In the genomic region with DNA sequence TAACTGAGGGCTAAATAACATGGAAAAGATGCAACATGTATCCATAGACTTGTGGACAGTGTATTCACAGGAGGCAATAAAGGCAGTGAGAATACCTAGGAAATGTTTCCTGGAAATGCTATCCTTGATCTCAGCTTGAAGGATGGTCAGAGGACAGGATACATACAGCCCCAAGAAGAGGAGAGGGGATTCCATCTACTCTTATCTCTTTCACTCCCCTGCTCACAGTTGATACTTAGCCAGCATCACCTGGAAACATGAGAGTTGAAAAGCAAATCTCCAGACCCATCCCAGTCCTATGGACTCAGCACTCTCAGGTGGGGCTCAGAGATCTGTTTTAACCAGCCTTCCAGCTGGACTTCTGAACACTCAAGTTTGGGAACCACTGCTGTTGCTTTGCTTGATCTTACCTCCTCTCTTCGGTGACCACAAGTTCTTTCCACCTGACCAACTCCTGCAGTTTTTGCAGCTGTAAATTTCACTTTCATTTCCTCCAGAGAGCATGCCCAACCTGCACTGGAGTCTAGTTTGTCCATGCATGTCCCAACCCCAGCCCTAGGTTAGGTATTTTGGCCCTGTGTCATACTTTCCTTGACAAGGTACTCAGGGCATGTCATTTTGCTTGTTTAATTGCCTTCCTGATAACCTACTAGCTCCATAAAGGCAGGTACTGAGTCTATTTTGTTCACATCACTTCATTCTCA, we compare ENCODE assay signal across 8 cellular contexts. TPM values are rescaled to one million over a fixed set of nuclear protein-coding genes. Genes with fewer than 3 reads are reported as not detected.
DNase-seq lines count a peak whose midpoint lies in the region; ATAC-seq, FAIRE-seq and TF ChIP-seq lines count a peak whose summit lies in the region.

No MANE protein-coding gene starts in this region.

- no peak overlapping the region for H3K56ac ChIP-seq in H9 (ENCODE audit: insufficient read length, low read depth, low read length)

- no peak overlapping the region for H3T11ph ChIP-seq in H9 (ENCODE audit: low read length)

- no peak overlapping the region for H2AK5ac ChIP-seq in H9 (ENCODE audit: insufficient read length, low read length)

- H3K4me2 ChIP-seq in BLaER1 treated with 17β-estradiol and CSF1 and Interleukin-3, amounts not matched to agents 10 nM and 100 nM = peak overlapping the region in 8 of 11 experiments; percentile 11 to 72 (median 54); a peak in 16 of 22 replicates
- H3K4me2 ChIP-seq in H9 (ENCODE audit: insufficient read depth, insufficient read length, low read length) = no peak overlapping the region

- no peak for TF ChIP-seq POLR2A in body of pancreas (IDR thresholded peaks at IDR 0.05)

- H3K14ac ChIP-seq in H9 (ENCODE audit: insufficient read depth, low read length) = no peak overlapping the region

- H4K91ac ChIP-seq in H9 (ENCODE audit: insufficient read length, low read depth, low read length) = no peak overlapping the region

- no peak overlapping the region for H2BK5ac ChIP-seq in H9 (ENCODE audit: insufficient read length, low read length)

- no peak overlapping the region for H2AFZ ChIP-seq in H9 (ENCODE audit: low read length)

- H3K4me1 ChIP-seq in BLaER1 treated with 17β-estradiol and CSF1 and Interleukin-3, amounts not matched to agents 10 nM and 100 nM = peaks cover 9 to 50% (median 16%) of the 10 kb centered on the region in 10 experiments
- H3K4me1 ChIP-seq in body of pancreas (peaks cover 23% of the 10 kb centered on the region), H9 (ENCODE audit: insufficient read depth, low read length) (no peaks in the 10 kb centered on the region; the same call in 1 of the 2 replicates)

- no peak overlapping the region for H3K4ac ChIP-seq in H9 (ENCODE audit: low read depth, low read length)

- peaks cover 5 to 6% of the 10 kb centered on the region in 2 experiments; a peak in 3 of 4 replicates for H3K4me1 Mint-ChIP-seq in H9

- peaks cover 6 to 61% (median 12%) of the 10 kb centered on the region in 11 experiments; a peak in 13 of 22 replicates for H3K36me3 ChIP-seq in BLaER1 treated with 17β-estradiol and CSF1 and Interleukin-3, amounts not matched to agents 10 nM and 100 nM
- no peaks in the 10 kb centered on the region for H3K36me3 ChIP-seq in body of pancreas (replicated peaks in 1 of 2; ENCODE audit: insufficient read depth in 1 of 2, low read depth in 2 of 2)

- no peak overlapping the region for H2BK12ac ChIP-seq in H9 (ENCODE audit: insufficient read length, low read depth, low read length)

- TF ChIP-seq CTCF in body of pancreas (IDR thresholded peaks at IDR 0.05) (no peak), H9 (conservative IDR thresholded peaks at IDR 0.05) (no peak)

- ATAC-seq in HG03139 (IDR thresholded peaks at IDR 0.05; ENCODE audit: unreplicated experiment) = peak; percentile 94
- peak; percentile 89 for ATAC-seq in body of pancreas

- no peak overlapping the region for H3K9ac ChIP-seq in BLaER1 treated with 17β-estradiol and CSF1 and Interleukin-3, amounts not matched to agents 10 nM and 100 nM
- no peak overlapping the region for H3K9ac ChIP-seq in H9 (ENCODE audit: extremely low read depth, insufficient read length, low read length)

- H3K23ac ChIP-seq in H9 (ENCODE audit: insufficient read length, low read depth, low read length) = no peak overlapping the region

- no peaks in the 10 kb centered on the region for H3K23me2 ChIP-seq in H9 (ENCODE audit: insufficient read length, low read depth, low read length, poor library complexity, severe bottlenecking)

- DNase-seq in GM19239 (ENCODE audit: insufficient read length, low spot score) = peak; percentile 50
- DNase-seq in body of pancreas = peak; percentile 26 to 48 (median 38)
- no peak for DNase-seq in H9
- DNase-seq in OCI-M2 (lab: John Stamatoyannopoulos, UW; ENCODE audit: unreplicated experiment) = no peak
- no peak for DNase-seq in EL
- DNase-seq in NCI-H774 (lab: John Stamatoyannopoulos, UW) = no peak

- H3K4me3 ChIP-seq in BLaER1 treated with 17β-estradiol and CSF1 and Interleukin-3, amounts not matched to agents 10 nM and 100 nM = no peak overlapping the region
- H3K4me3 ChIP-seq in body of pancreas = no peak overlapping the region

- peaks cover 0 to 98% (median 8%) of the 10 kb centered on the region in 11 experiments; a peak in 9 of 22 replicates for H4K20me1 ChIP-seq in BLaER1 treated with 17β-estradiol and CSF1 and Interleukin-3, amounts not matched to agents 10 nM and 100 nM
- no peaks in the 10 kb centered on the region for H4K20me1 ChIP-seq in H9 (ENCODE audit: control insufficient read depth, insufficient read depth, insufficient read length)

- no peak overlapping the region for H4K8ac ChIP-seq in H9 (replicated peaks; ENCODE audit: insufficient read length, low read depth, low read length)

- H3K36me3 Mint-ChIP-seq in H9 (ENCODE audit: insufficient read depth in 1 of 3, low read depth in 3 of 3) = peaks cover 0 to 10% (median 0%) of the 10 kb centered on the region in 3 experiments; a peak in 4 of 7 replicates

- WGBS in body of pancreas, 2 donors = 13 to 36% methylated on average over 1 of the region's 1 CpG
- no CpG with 5 or more reads among the region's 1 CpG for WGBS in H9 (ENCODE audit: extremely low coverage, insufficient read length, low lambda C conversion rate)

- H3K27ac Mint-ChIP-seq in H9 = 0 out of 7 replicates have a peak overlapping the region, but pooled peaks of 1 of the 3 experiments have one; percentile 42

- H3K79me2 ChIP-seq in H9 (ENCODE audit: insufficient read depth, low read length) = no peaks in the 10 kb centered on the region; the same call in 1 of the 2 replicates

- H3K27me3 ChIP-seq in BLaER1 treated with 17β-estradiol and CSF1 and Interleukin-3, amounts not matched to agents 10 nM and 100 nM = no peaks in the 10 kb centered on the region
- H3K27me3 ChIP-seq in body of pancreas (no peaks in the 10 kb centered on the region), H9 (ENCODE audit: insufficient read depth, low read length) (no peaks in the 10 kb centered on the region)

- H2BK20ac ChIP-seq in H9 (ENCODE audit: low read depth, low read length, poor library complexity, severe bottlenecking) = no peak overlapping the region

- peaks cover 9 to 26% (median 18%) of the 10 kb centered on the region in 11 experiments; a peak in 21 of 22 replicates for H3K9me3 ChIP-seq in BLaER1 treated with 17β-estradiol and CSF1 and Interleukin-3, amounts not matched to agents 10 nM and 100 nM (replicated peaks in 1 of 11)
- H3K9me3 ChIP-seq in body of pancreas (no peaks in the 10 kb centered on the region), H9 (ENCODE audit: control insufficient read depth, low read depth, low read length) (no peaks in the 10 kb centered on the region)

- FAIRE-seq in GM19239 (lab: Jason Lieb, UNC) = peak; percentile 96

- H2BK15ac ChIP-seq in H9 (ENCODE audit: low read depth, low read length) = no peak overlapping the region

- H2BK120ac ChIP-seq in H9 (ENCODE audit: low read depth, low read length, poor library complexity, severe bottlenecking) = no peak overlapping the region

- no peak overlapping the region for H3K27ac ChIP-seq in BLaER1 treated with 17β-estradiol and CSF1 and Interleukin-3, amounts not matched to agents 10 nM and 100 nM
- H3K27ac ChIP-seq in body of pancreas (peak overlapping the region in 3 of 4 donors; percentile 15 to 51 (median 41)), H9 (ENCODE audit: insufficient read length, low read depth, low read length) (no peak overlapping the region)

- no peak overlapping the region for H3K18ac ChIP-seq in H9 (ENCODE audit: insufficient read length, low read depth, low read length)

- no peak overlapping the region for H4K5ac ChIP-seq in H9 (ENCODE audit: insufficient read length, low read depth, low read length)

- H3K79me1 ChIP-seq in H9 (ENCODE audit: insufficient read depth, low read depth, low read length, poor library complexity, severe bottlenecking) = no peaks in the 10 kb centered on the region

- no peak overlapping the region for H3K4me3 Mint-ChIP-seq in H9

- intact Hi-C loops in body of pancreas (cut with DNase I) = no loop called here

- no peaks in the 10 kb centered on the region for H3K27me3 Mint-ChIP-seq in H9 (ENCODE audit: low read depth)

- H3K9me3 Mint-ChIP-seq in H9 = peaks cover 0 to 2% of the 10 kb centered on the region in 2 experiments; a peak in 2 of 5 replicates

RNA-seq across cellular contexts. Expression of gene RELL1, which starts 10.4 kb away (rescaled TPM):
- total RNA-seq in body of pancreas (10 to 100 TPM; 12.5 to 15.0 TPM), H9 (2021) (10.6 and 10.8 TPM in 2 replicates)

Comparison
In these comparisons a context has a peak if more than half of its experiments do, and no peak if none do; other contexts are left out.
1. H3K27ac ChIP-seq: peak in body of pancreas (3 of 4); none in BLaER1 treated with 17β-estradiol and CSF1 and Interleukin-3, amounts not matched to agents 10 nM and 100 nM (0 of 11) and H9 (single experiment).
2. DNase-seq: peak in GM19239 (single experiment) and body of pancreas (4 of 4); none in H9 (single experiment), OCI-M2 (single experiment), EL (single experiment) and NCI-H774 (single experiment).